2 cellular contexts compared by ENCODE assay signal in genomic region chr14:68785817-68786490, GRCh38.
TF ChIP-seq lines count a peak whose summit lies in the region.

No MANE protein-coding gene starts in this region.

TF ChIP-seq in K562, 482 proteins besides CTCF, POLR2A, EP300 and RAD21:
- TF ChIP-seq MCM3 (IDR thresholded peaks at IDR 0.05) (no peak), ZNF282 (CRISPR knock-in tag; IDR thresholded peaks at IDR 0.05) (no peak), HMBOX1 (IDR thresholded peaks at IDR 0.05) (peak; percentile 63; the same call in 1 of the 2 replicates), TFE3 (CRISPR knock-in tag; IDR thresholded peaks at IDR 0.05) (no peak), RBFOX2 (IDR thresholded peaks at IDR 0.05; ENCODE audit: low read depth, low read length) (peak; percentile 3; the same call in 1 of the 2 replicates), ZNF586 (CRISPR knock-in tag; conservative IDR thresholded peaks at IDR 0.05) (no peak), DMBX1 (CRISPR knock-in tag; IDR thresholded peaks at IDR 0.05; ENCODE audit: borderline replicate concordance) (peak; percentile 11; the same call in 1 of the 2 replicates)

TF ChIP-seq in HepG2, 621 proteins besides CTCF, POLR2A, EP300 and RAD21:
- TF ChIP-seq TMF1 (CRISPR knock-in tag; IDR thresholded peaks at IDR 0.05; ENCODE audit: low read depth) (no peak), ZFX (CRISPR knock-in tag; IDR thresholded peaks at IDR 0.05; ENCODE audit: low read depth) (peak; percentile 20; the same call in 1 of the 2 replicates), BORCS8-MEF2B (CRISPR knock-in tag; IDR thresholded peaks at IDR 0.05) (no peak), ESRRA (CRISPR knock-in tag; IDR thresholded peaks at IDR 0.05; ENCODE audit: low read depth) (no peak), ZNF652 (CRISPR knock-in tag; IDR thresholded peaks at IDR 0.05; ENCODE audit: borderline replicate concordance, low read depth) (0 out of 2 replicates have a peak, but pooled peaks have one; percentile 42), ZNF646 (CRISPR knock-in tag; IDR thresholded peaks at IDR 0.05) (no peak), MNT (IDR thresholded peaks at IDR 0.05) (no peak), ZNF136 (CRISPR knock-in tag; IDR thresholded peaks at IDR 0.05; ENCODE audit: low read depth) (0 out of 2 replicates have a peak, but pooled peaks have one; percentile 8), ZFP82 (CRISPR knock-in tag; IDR thresholded peaks at IDR 0.05; ENCODE audit: borderline replicate concordance) (0 out of 2 replicates have a peak, but pooled peaks have one; percentile 45), ZNF281 (CRISPR knock-in tag; IDR thresholded peaks at IDR 0.05; ENCODE audit: borderline replicate concordance) (no peak)
